16 cellular contexts compared by ENCODE assay signal in genomic region chr20:12414446-12415274, GRCh38.
DNase-seq lines count a peak whose midpoint lies in the region; ATAC-seq and TF ChIP-seq lines count a peak whose summit lies in the region.
"Had no signal": no experiment of that assay in that cellular context is flagged by ENCODE, and none has a peak within 500 bp of the region (broad histone marks: within the 10 kb centered on the region; RNA-seq: fewer than 3 reads in every experiment).

No MANE protein-coding gene starts in this region.

- ATAC-seq in GM19035 (IDR thresholded peaks at IDR 0.05; ENCODE audit: unreplicated experiment): no peak
- ATAC-seq: left lobe of liver, psoas muscle, T-helper 17 cell had no signal

- no peak overlapping the region for H3K4me2 ChIP-seq in SK-N-SH

- DNase-seq in DMS53 (lab: John Stamatoyannopoulos, UW): peak; percentile 13
- no peak for DNase-seq in DMS53 treated with DMSO at 0.1 percent for 48 hours (lab: John Stamatoyannopoulos, UW; ENCODE audit: unreplicated experiment)
- peak; percentile 20 for DNase-seq in SK-N-SH
- DNase-seq in hippocampal formation (lab: John Stamatoyannopoulos, UW): peak; percentile 4 to 13
- peak; percentile 26 for DNase-seq in retina
- DNase-seq in prostate gland (ENCODE audit: low spot score): no peak
- DNase-seq in hepatic stellate cell (ENCODE audit: low spot score): no peak
- DNase-seq: 8988T; activated CD4-positive, alpha-beta memory T cell treated with anti-CD3 and anti-CD28 coated beads for 36 hours; cortex of kidney; foreskin melanocyte; NCI-H510A; psoas muscle; T-helper 17 cell had no signal

- H3K27ac ChIP-seq in SK-N-SH (ENCODE audit: low read depth in 2 of 2, low read length in 1 of 2): peak overlapping the region in 1 of 2 experiments; percentile 64; a peak in 2 of 4 replicates
- no peak overlapping the region for H3K27ac ChIP-seq in prostate gland
- H3K27ac ChIP-seq: psoas muscle had no signal

- TF ChIP-seq RAD21 in SK-N-SH (IDR thresholded peaks at IDR 0.05; ENCODE audit: low read length): no peak

- CTCF ChIA-PET in SK-N-SH (lab: Yijun Ruan, JAX): interaction anchor here (1.1 kb wide), 1 partner anchor 247 kb away, joined by 3 read pairs; no protein-coding TSS in a partner anchor

- no peaks in the 10 kb centered on the region for H3K36me3 ChIP-seq in SK-N-SH (replicated peaks in 1 of 2; ENCODE audit: control insufficient read depth in 1 of 2, insufficient read depth in 2 of 2, low read length in 1 of 2)
- no peaks in the 10 kb centered on the region for H3K36me3 ChIP-seq in prostate gland

- H3K9me3 ChIP-seq in SK-N-SH (0 out of 2 replicates have a peak, but pooled peaks cover 3% of the 10 kb centered on the region), prostate gland (no peaks in the 10 kb centered on the region)
- H3K9me3 ChIP-seq: psoas muscle had no signal

- H3K27me3 ChIP-seq in SK-N-SH (ENCODE audit: insufficient read depth): no peaks in the 10 kb centered on the region
- H3K27me3 ChIP-seq in prostate gland (replicated peaks; ENCODE audit: insufficient read depth): no peaks in the 10 kb centered on the region

- H3K9ac ChIP-seq in SK-N-SH: no peak overlapping the region

- no peak for TF ChIP-seq POLR2A in prostate gland (IDR thresholded peaks at IDR 0.05)

- no peaks in the 10 kb centered on the region for H3K79me2 ChIP-seq in SK-N-SH (ENCODE audit: insufficient read depth)

- H3F3A ChIP-seq in SK-N-SH (replicated peaks; ENCODE audit: insufficient read depth): no peaks in the 10 kb centered on the region

- TF ChIP-seq CTCF in SK-N-SH (IDR thresholded peaks at IDR 0.05) (no peak), prostate gland (IDR thresholded peaks at IDR 0.05) (no peak)

- 0 out of 4 replicates have a peak, but pooled peaks of 1 of the 2 experiments have one; percentile 16 for TF ChIP-seq EP300 in SK-N-SH (IDR thresholded peaks at IDR 0.05; ENCODE audit: borderline replicate concordance in 1 of 2, low read depth in 1 of 2, low read length in 1 of 2)

- POLR2A ChIA-PET in SK-N-SH (lab: Yijun Ruan, JAX): no interaction called here

- H4K20me1 ChIP-seq in SK-N-SH (ENCODE audit: insufficient read depth): no peaks in the 10 kb centered on the region

- H3K4me3 ChIP-seq in SK-N-SH (ENCODE audit: low read depth in 2 of 2, low read length in 1 of 2) (no peak overlapping the region), prostate gland (no peak overlapping the region)
- H3K4me3 ChIP-seq: psoas muscle had no signal

- intact Hi-C loops in prostate gland (cut with DNase I): no loop called here

- H3K9me2 ChIP-seq in SK-N-SH: no peaks in the 10 kb centered on the region

- H3K4me1 ChIP-seq in SK-N-SH (ENCODE audit: control insufficient read depth in 1 of 2, insufficient read depth in 2 of 2, low read depth in 1 of 2, low read length in 1 of 2): peaks cover 0 to 11% of the 10 kb centered on the region in 2 experiments; a peak in 2 of 4 replicates
- H3K4me1 ChIP-seq in prostate gland (replicated peaks): no peaks in the 10 kb centered on the region
- H3K4me1 ChIP-seq: psoas muscle had no signal

- no peak overlapping the region for H2AFZ ChIP-seq in SK-N-SH (ENCODE audit: low read depth)

- 27% methylated on average over 10 of the region's 10 CpGs for WGBS in SK-N-SH (ENCODE audit: low lambda C conversion rate)
- WGBS in prostate gland: 38% methylated on average over 10 of the region's 10 CpGs

TF ChIP-seq in SK-N-SH, 30 proteins besides CTCF, POLR2A, EP300 and RAD21:
- TF ChIP-seq RCOR1 (IDR thresholded peaks at IDR 0.05; ENCODE audit: low read length) (peak; percentile 49; the same call in 1 of the 2 replicates), RFX5 (IDR thresholded peaks at IDR 0.05; ENCODE audit: low read length) (no peak), NFIC (IDR thresholded peaks at IDR 0.05; ENCODE audit: borderline replicate concordance) (no peak), SIN3A (IDR thresholded peaks at IDR 0.05; ENCODE audit: borderline replicate concordance, low read depth, low read length) (no peak), EZH2phosphoT487 (IDR thresholded peaks at IDR 0.05; ENCODE audit: borderline replicate concordance, low read depth) (no peak), MEF2A (IDR thresholded peaks at IDR 0.05; ENCODE audit: borderline replicate concordance, low read depth) (no peak), GATA2 (CRISPR knock-in tag; IDR thresholded peaks at IDR 0.05) (peak; percentile 79)

Comparison
In these comparisons a context has a peak if more than half of its experiments do, and no peak if none do; other contexts are left out.
1. DNase-seq: peak in DMS53 (single experiment), SK-N-SH (single experiment), hippocampal formation (2 of 2) and retina (single experiment); none in DMS53 treated with DMSO at 0.1 percent for 48 hours (single experiment), prostate gland (single experiment) and hepatic stellate cell (single experiment).